In genomic region chr12:29743801-29744200, GRCh38 we compare ENCODE assay signal across 1 cellular context.
TF ChIP-seq lines count a peak whose summit lies in the region.

No MANE protein-coding gene starts in this region.

TF ChIP-seq in HEK293, 187 proteins besides CTCF, POLR2A, EP300 and RAD21 (continued from another document and continues in another):
- TF ChIP-seq PRDM2 (tag by site-specific recombination; IDR thresholded peaks at IDR 0.05; ENCODE audit: borderline replicate concordance) (no peak), ZBTB26 (tag by site-specific recombination; optimal IDR thresholded peaks at IDR 0.05) (no peak), ZNF366 (tag by site-specific recombination; conservative IDR thresholded peaks at IDR 0.05) (peak; percentile 68), ZNF501 (tag by site-specific recombination; IDR thresholded peaks at IDR 0.05) (peak; percentile 53; the same call in 1 of the 2 replicates), GLI2 (tag by site-specific recombination; IDR thresholded peaks at IDR 0.05; ENCODE audit: borderline replicate concordance, low read depth) (no peak), ZNF488 (tag by site-specific recombination; IDR thresholded peaks at IDR 0.05) (no peak), OVOL3 (tag by site-specific recombination; IDR thresholded peaks at IDR 0.05) (no peak), ZBTB10 (tag by site-specific recombination; IDR thresholded peaks at IDR 0.05) (no peak), SALL2 (tag by site-specific recombination; IDR thresholded peaks at IDR 0.05; ENCODE audit: borderline replicate concordance) (no peak), KLF16 (tag by site-specific recombination; IDR thresholded peaks at IDR 0.05) (no peak), ZNF473 (tag by site-specific recombination; IDR thresholded peaks at IDR 0.05) (no peak), PRDM4 (tag by site-specific recombination; IDR thresholded peaks at IDR 0.05) (no peak), ZNF24 (tag by site-specific recombination; IDR thresholded peaks at IDR 0.05) (peak; percentile 62; the same call in 1 of the 2 replicates), TRIM28 (IDR thresholded peaks at IDR 0.05; ENCODE audit: borderline replicate concordance, low read length) (no peak), ZNF114 (tag by site-specific recombination; IDR thresholded peaks at IDR 0.05) (no peak), ZNF610 (tag by site-specific recombination; IDR thresholded peaks at IDR 0.05; ENCODE audit: borderline replicate concordance) (no peak), ZNF280C (tag by site-specific recombination; IDR thresholded peaks at IDR 0.05) (no peak), HOXC10 (CRISPR knock-in tag; IDR thresholded peaks at IDR 0.05) (no peak), AEBP2 (tag by site-specific recombination; IDR thresholded peaks at IDR 0.05; ENCODE audit: borderline replicate concordance) (no peak), ZNF341 (tag by site-specific recombination; IDR thresholded peaks at IDR 0.05; ENCODE audit: low read depth) (no peak), ZNF843 (tag by site-specific recombination; IDR thresholded peaks at IDR 0.05) (no peak), ZNF175 (tag by site-specific recombination; IDR thresholded peaks at IDR 0.05) (no peak), ZNF768 (tag by site-specific recombination; IDR thresholded peaks at IDR 0.05) (no peak), REPIN1 (tag by site-specific recombination; IDR thresholded peaks at IDR 0.05; ENCODE audit: low read depth) (no peak), ZNF513 (tag by site-specific recombination; IDR thresholded peaks at IDR 0.05) (no peak), SCRT2 (tag by site-specific recombination; IDR thresholded peaks at IDR 0.05) (peak; percentile 76), PRDM10 (tag by site-specific recombination; IDR thresholded peaks at IDR 0.05) (peak; percentile 45), ZNF221 (tag by site-specific recombination; IDR thresholded peaks at IDR 0.05; ENCODE audit: borderline replicate concordance) (no peak), SP7 (tag by site-specific recombination; IDR thresholded peaks at IDR 0.05) (peak; percentile 59), ZNF785 (tag by site-specific recombination; IDR thresholded peaks at IDR 0.05) (no peak), ZNF747 (tag by site-specific recombination; IDR thresholded peaks at IDR 0.05) (no peak), ZFP37 (tag by site-specific recombination; IDR thresholded peaks at IDR 0.05) (0 out of 2 replicates have a peak, but pooled peaks have one; percentile 28), ZNF433 (tag by site-specific recombination; IDR thresholded peaks at IDR 0.05; ENCODE audit: low read depth) (no peak)
